1 cellular context compared by ENCODE assay signal in genomic region chr16:28161626-28162025, GRCh38.
TF ChIP-seq lines count a peak whose summit lies in the region.

No MANE protein-coding gene starts in this region.

TF ChIP-seq in HepG2, 621 proteins besides CTCF, POLR2A, EP300 and RAD21:
- TF ChIP-seq PRPF4 (IDR thresholded peaks at IDR 0.05; ENCODE audit: low read depth, low read length, poor library complexity, severe bottlenecking) (no peak), KDM1A (CRISPR knock-in tag; IDR thresholded peaks at IDR 0.05) (no peak), TRIM22 (IDR thresholded peaks at IDR 0.05) (no peak), HOXA5 (CRISPR knock-in tag; IDR thresholded peaks at IDR 0.05) (no peak), NR2F2 (IDR thresholded peaks at IDR 0.05; ENCODE audit: borderline replicate concordance, low read depth) (no peak), GZF1 (CRISPR knock-in tag; IDR thresholded peaks at IDR 0.05) (no peak), SUZ12 (IDR thresholded peaks at IDR 0.05; ENCODE audit: low read depth, low read length) (no peak), ZNF605 (CRISPR knock-in tag; IDR thresholded peaks at IDR 0.05) (no peak), TBX3 (IDR thresholded peaks at IDR 0.05; ENCODE audit: borderline replicate concordance) (no peak), ERF (CRISPR knock-in tag; IDR thresholded peaks at IDR 0.05) (no peak), NFYB (CRISPR knock-in tag; IDR thresholded peaks at IDR 0.05) (no peak), SALL1 (CRISPR knock-in tag; IDR thresholded peaks at IDR 0.05) (no peak), MAZ (IDR thresholded peaks at IDR 0.05; ENCODE audit: borderline replicate concordance, low read depth, low read length) (no peak), MAZ (CRISPR knock-in tag; IDR thresholded peaks at IDR 0.05; ENCODE audit: low read depth) (no peak), SAFB2 (CRISPR knock-in tag; IDR thresholded peaks at IDR 0.05; ENCODE audit: borderline replicate concordance, low read depth) (no peak), ZNF615 (CRISPR knock-in tag; IDR thresholded peaks at IDR 0.05; ENCODE audit: borderline replicate concordance) (no peak)
- TF ChIP-seq, protein P1, sequence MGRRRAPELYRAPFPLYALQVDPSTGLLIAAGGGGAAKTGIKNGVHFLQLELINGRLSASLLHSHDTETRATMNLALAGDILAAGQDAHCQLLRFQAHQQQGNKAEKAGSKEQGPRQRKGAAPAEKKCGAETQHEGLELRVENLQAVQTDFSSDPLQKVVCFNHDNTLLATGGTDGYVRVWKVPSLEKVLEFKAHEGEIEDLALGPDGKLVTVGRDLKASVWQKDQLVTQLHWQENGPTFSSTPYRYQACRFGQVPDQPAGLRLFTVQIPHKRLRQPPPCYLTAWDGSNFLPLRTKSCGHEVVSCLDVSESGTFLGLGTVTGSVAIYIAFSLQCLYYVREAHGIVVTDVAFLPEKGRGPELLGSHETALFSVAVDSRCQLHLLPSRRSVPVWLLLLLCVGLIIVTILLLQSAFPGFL (CRISPR knock-in tag; IDR thresholded peaks at IDR 0.05) = no peak
- TF ChIP-seq, protein P2, sequence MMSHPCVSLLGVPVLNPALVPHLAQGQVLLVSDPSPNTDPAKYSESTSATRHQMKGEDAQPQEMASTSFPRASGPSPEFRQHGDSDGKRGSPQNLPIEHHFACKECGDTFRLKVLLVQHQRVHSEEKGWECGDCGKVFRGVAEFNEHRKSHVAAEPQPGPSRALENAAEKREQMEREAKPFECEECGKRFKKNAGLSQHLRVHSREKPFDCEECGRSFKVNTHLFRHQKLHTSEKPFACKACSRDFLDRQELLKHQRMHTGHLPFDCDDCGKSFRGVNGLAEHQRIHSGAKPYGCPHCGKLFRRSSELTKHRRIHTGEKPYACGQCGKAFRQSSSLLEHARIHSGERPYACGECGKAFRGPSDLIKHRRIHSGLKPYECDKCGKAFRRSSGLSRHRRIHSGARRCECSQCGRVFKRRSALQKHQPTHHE (CRISPR knock-in tag; IDR thresholded peaks at IDR 0.05; ENCODE audit: borderline replicate concordance) = no peak
- TF ChIP-seq, protein P3, sequence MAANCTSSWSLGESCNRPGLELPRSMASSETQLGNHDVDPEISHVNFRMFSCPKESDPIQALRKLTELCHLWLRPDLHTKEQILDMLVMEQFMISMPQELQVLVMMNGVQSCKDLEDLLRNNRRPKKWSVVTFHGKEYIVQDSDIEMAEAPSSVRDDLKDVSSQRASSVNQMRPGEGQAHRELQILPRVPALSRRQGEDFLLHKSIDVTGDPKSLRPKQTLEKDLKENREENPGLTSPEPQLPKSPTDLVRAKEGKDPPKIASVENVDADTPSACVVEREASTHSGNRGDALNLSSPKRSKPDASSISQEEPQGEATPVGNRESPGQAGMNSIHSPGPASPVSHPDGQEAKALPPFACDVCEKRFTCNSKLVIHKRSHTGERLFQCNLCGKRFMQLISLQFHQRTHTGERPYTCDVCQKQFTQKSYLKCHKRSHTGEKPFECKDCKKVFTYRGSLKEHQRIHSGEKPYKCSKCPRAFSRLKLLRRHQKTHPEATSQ (CRISPR knock-in tag; IDR thresholded peaks at IDR 0.05; ENCODE audit: borderline replicate concordance) = no peak
- TF ChIP-seq, protein P4, sequence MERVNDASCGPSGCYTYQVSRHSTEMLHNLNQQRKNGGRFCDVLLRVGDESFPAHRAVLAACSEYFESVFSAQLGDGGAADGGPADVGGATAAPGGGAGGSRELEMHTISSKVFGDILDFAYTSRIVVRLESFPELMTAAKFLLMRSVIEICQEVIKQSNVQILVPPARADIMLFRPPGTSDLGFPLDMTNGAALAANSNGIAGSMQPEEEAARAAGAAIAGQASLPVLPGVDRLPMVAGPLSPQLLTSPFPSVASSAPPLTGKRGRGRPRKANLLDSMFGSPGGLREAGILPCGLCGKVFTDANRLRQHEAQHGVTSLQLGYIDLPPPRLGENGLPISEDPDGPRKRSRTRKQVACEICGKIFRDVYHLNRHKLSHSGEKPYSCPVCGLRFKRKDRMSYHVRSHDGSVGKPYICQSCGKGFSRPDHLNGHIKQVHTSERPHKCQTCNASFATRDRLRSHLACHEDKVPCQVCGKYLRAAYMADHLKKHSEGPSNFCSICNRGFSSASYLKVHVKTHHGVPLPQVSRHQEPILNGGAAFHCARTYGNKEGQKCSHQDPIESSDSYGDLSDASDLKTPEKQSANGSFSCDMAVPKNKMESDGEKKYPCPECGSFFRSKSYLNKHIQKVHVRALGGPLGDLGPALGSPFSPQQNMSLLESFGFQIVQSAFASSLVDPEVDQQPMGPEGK (CRISPR knock-in tag; IDR thresholded peaks at IDR 0.05) = no peak
